Comparison of ENCODE assay signal across 8 cellular contexts in genomic region chr13:31162151-31163008, GRCh38. TPM values are rescaled to one million over a fixed set of nuclear protein-coding genes. Genes with fewer than 3 reads are reported as not detected.
A peak's percentile ranks its signal among the peaks of the same experiment; 100 is the strongest.
DNase-seq lines count a peak whose midpoint lies in the region; ATAC-seq and TF ChIP-seq lines count a peak whose summit lies in the region.

No MANE protein-coding gene starts in this region.

- no peak overlapping the region for H2BK5ac ChIP-seq in trophoblast cell (ENCODE audit: low read depth, low read length, poor library complexity)

- peaks cover 4% of the 10 kb centered on the region for H3K36me3 Mint-ChIP-seq in type B pancreatic cell

- 0% methylated on average over 27 to 34 of the region's 34 CpGs for WGBS in adrenal gland, 4 donors
- 0% methylated on average over 23 to 34 of the region's 34 CpGs for WGBS in heart left ventricle, 4 donors
- no CpG with 5 or more reads among the region's 34 CpGs for WGBS in trophoblast cell (ENCODE audit: extremely low coverage, insufficient coverage, insufficient read length)

- H3K4me3 Mint-ChIP-seq in type B pancreatic cell, result peak overlapping the region; percentile 97

- H3K36me3 ChIP-seq in SU-DHL-6 (ENCODE audit: low read length) (peaks cover 13% of the 10 kb centered on the region), adrenal gland (replicated peaks in 1 of 2) (peaks cover 0 to 6% of the 10 kb centered on the region in 2 donors), heart left ventricle (peaks cover 0 to 11% (median 10%) of the 10 kb centered on the region in 9 donors), trophoblast cell (ENCODE audit: control insufficient read depth in 1 of 2, insufficient read depth in 2 of 2, low read length in 2 of 2) (peaks cover 2 to 3% of the 10 kb centered on the region in 2 experiments)

- no peak overlapping the region for H2BK12ac ChIP-seq in trophoblast cell (ENCODE audit: low read length)

- H3K4me2 ChIP-seq in SU-DHL-6 (ENCODE audit: low read depth, low read length, poor library complexity, severe bottlenecking) (peak overlapping the region; percentile 78), trophoblast cell (ENCODE audit: low read length) (peak overlapping the region; percentile 95)

- intact Hi-C loops in adrenal gland (cut with DNase I), result loop anchor here in 1 of 2 donors (5.0 kb wide), 1 partner anchor 40 kb away; no protein-coding TSS in a partner anchor
- intact Hi-C loops in heart left ventricle (cut with DNase I), result loop anchor here in 4 of 10 donors (2.0 to 5.0 kb wide), 3 partner anchors 36 to 40 kb away; partner anchors contain the start of gene B3GLCT (in 2 of the 4)

- no peak overlapping the region for H3K23ac ChIP-seq in trophoblast cell (ENCODE audit: low read length)

- no peaks in the 10 kb centered on the region for H3K27me3 Mint-ChIP-seq in type B pancreatic cell

- H4K12ac ChIP-seq in trophoblast cell (ENCODE audit: low read depth, low read length), result no peak overlapping the region

- peaks cover 16 to 30% of the 10 kb centered on the region in 2 donors for H3K4me1 ChIP-seq in adrenal gland (replicated peaks in 1 of 2)
- peaks cover 0 to 30% (median 18%) of the 10 kb centered on the region in 12 donors for H3K4me1 ChIP-seq in heart left ventricle
- H3K4me1 ChIP-seq in trophoblast cell (ENCODE audit: control insufficient read depth in 1 of 2, insufficient read depth in 2 of 2, low read length in 2 of 2), result no peaks in the 10 kb centered on the region

- H3K27ac Mint-ChIP-seq in type B pancreatic cell, result peak overlapping the region; percentile 97

- TF ChIP-seq CTCF in GM12875 (IDR thresholded peaks at IDR 0.05; ENCODE audit: borderline replicate concordance, insufficient read depth, low read depth, low read length), result no peak
- TF ChIP-seq CTCF in SU-DHL-6 (IDR thresholded peaks at IDR 0.05; ENCODE audit: insufficient read depth, low read length, poor library complexity, severe bottlenecking), result no peak
- no peak for TF ChIP-seq CTCF in adrenal gland (IDR thresholded peaks at IDR 0.05)
- TF ChIP-seq CTCF in heart left ventricle (IDR thresholded peaks at IDR 0.05), result peak in 1 of 12 donors; percentile 5
- no peak for TF ChIP-seq CTCF in type B pancreatic cell (conservative IDR thresholded peaks at IDR 0.05)

- no peak overlapping the region for H3K14ac ChIP-seq in trophoblast cell (ENCODE audit: low read length)

- no peaks in the 10 kb centered on the region for H3K9me3 Mint-ChIP-seq in type B pancreatic cell

- peak overlapping the region; percentile 66 for H4K8ac ChIP-seq in trophoblast cell (ENCODE audit: low read depth, low read length)

- peak overlapping the region; percentile 42 for H3K4ac ChIP-seq in trophoblast cell (ENCODE audit: low read depth, low read length)

- no peaks in the 10 kb centered on the region for H3K9me2 ChIP-seq in SU-DHL-6 (replicated peaks; ENCODE audit: insufficient read depth, low read length)

- no peak overlapping the region for H2AK5ac ChIP-seq in trophoblast cell (ENCODE audit: low read length)

- H3K27me3 ChIP-seq in SU-DHL-6 (ENCODE audit: low read length), result no peaks in the 10 kb centered on the region
- H3K27me3 ChIP-seq in adrenal gland, result no peaks in the 10 kb centered on the region
- no peaks in the 10 kb centered on the region for H3K27me3 ChIP-seq in heart left ventricle
- no peaks in the 10 kb centered on the region for H3K27me3 ChIP-seq in trophoblast cell (ENCODE audit: insufficient read depth, low read length)

- peak; percentile 80 for ATAC-seq in HG02763 (IDR thresholded peaks at IDR 0.05; ENCODE audit: unreplicated experiment)
- ATAC-seq in heart left ventricle, result peak; percentile 97 to 98 (median 98)

- H4K91ac ChIP-seq in trophoblast cell (ENCODE audit: low read depth, low read length), result peak overlapping the region; percentile 10

- H2BK120ac ChIP-seq in trophoblast cell (ENCODE audit: insufficient read depth, low read length, poor library complexity), result no peak overlapping the region

- H3K4me1 Mint-ChIP-seq in type B pancreatic cell (ENCODE audit: unreplicated experiment), result peaks cover 23% of the 10 kb centered on the region

- no peak overlapping the region for H3K18ac ChIP-seq in trophoblast cell (ENCODE audit: low read length)

- H3K79me1 ChIP-seq in trophoblast cell (ENCODE audit: low read length), result peaks cover 7% of the 10 kb centered on the region

- TF ChIP-seq POLR2A in adrenal gland (IDR thresholded peaks at IDR 0.05) (peak in 1 of 2 donors; percentile 57), heart left ventricle (IDR thresholded peaks at IDR 0.05) (peak in 1 of 2 donors; percentile 51)

- H2AFZ ChIP-seq in SU-DHL-6 (ENCODE audit: low read depth, low read length, severe bottlenecking), result peak overlapping the region; percentile 76
- H2AFZ ChIP-seq in trophoblast cell (ENCODE audit: insufficient read depth, low read length, poor library complexity), result peak overlapping the region; percentile 53

- peak overlapping the region; percentile 89 for H3K9ac ChIP-seq in SU-DHL-6 (ENCODE audit: low read length)
- H3K9ac ChIP-seq in trophoblast cell (ENCODE audit: low read length), result peak overlapping the region; percentile 81

- H3K9me3 ChIP-seq in SU-DHL-6 (ENCODE audit: insufficient read depth, low read length), result no peaks in the 10 kb centered on the region
- H3K9me3 ChIP-seq in adrenal gland (replicated peaks in 1 of 3), result no peaks in the 10 kb centered on the region
- H3K9me3 ChIP-seq in heart left ventricle, result no peaks in the 10 kb centered on the region
- H3K9me3 ChIP-seq in trophoblast cell (ENCODE audit: insufficient read depth, low read depth, low read length), result no peaks in the 10 kb centered on the region

- DNase-seq in NCI-H1417 (lab: John Stamatoyannopoulos, UW) (peak; percentile 90 to 98 (median 95)), adrenal gland (peak; percentile 96 to 99 (median 99)), heart left ventricle (peak; percentile 95 to 98 (median 97)), trophoblast cell (peak; percentile 95), type B pancreatic cell (ENCODE audit: extremely low spot score, unreplicated experiment) (peak; percentile 95)

- peak overlapping the region; percentile 36 for H3K27ac ChIP-seq in SU-DHL-6 (ENCODE audit: low read depth, low read length)
- peak overlapping the region; percentile 40 to 100 (median 88) for H3K27ac ChIP-seq in adrenal gland
- H3K27ac ChIP-seq in heart left ventricle, result peak overlapping the region in 11 of 12 donors; percentile 77 to 97 (median 92)
- H3K27ac ChIP-seq in trophoblast cell (ENCODE audit: low read depth, low read length), result peak overlapping the region; percentile 38

- H3K79me2 ChIP-seq in SU-DHL-6 (ENCODE audit: insufficient read depth, low read length) (peaks cover 43% of the 10 kb centered on the region), trophoblast cell (ENCODE audit: control insufficient read depth, insufficient read depth, low read length, poor library complexity) (peaks cover 9% of the 10 kb centered on the region)

- peak overlapping the region; percentile 94 for H3K4me3 ChIP-seq in GM12875 (ENCODE audit: low read depth, low read length)
- H3K4me3 ChIP-seq in SU-DHL-6 (ENCODE audit: insufficient read depth, low read length, poor library complexity, severe bottlenecking), result peak overlapping the region; percentile 85
- peak overlapping the region; percentile 56 to 99 (median 84) for H3K4me3 ChIP-seq in adrenal gland
- H3K4me3 ChIP-seq in heart left ventricle, result peak overlapping the region; percentile 62 to 93 (median 87)
- peak overlapping the region; percentile 78 for H3K4me3 ChIP-seq in trophoblast cell (ENCODE audit: low read depth, low read length)

- H3F3A ChIP-seq in SU-DHL-6 (ENCODE audit: insufficient read depth), result no peaks in the 10 kb centered on the region

- peaks cover 3% of the 10 kb centered on the region; the same call in 1 of the 2 replicates for H4K20me1 ChIP-seq in SU-DHL-6 (ENCODE audit: low read depth, low read length)

RNA-seq across cellular contexts. Expression of gene HSPH1, which starts 0.7 kb away (rescaled TPM):
- 100 to 1,000 TPM in 1 of 8 donors, 10 to 100 TPM in 7; 19.8 to 103 (median 48.2) TPM for total RNA-seq in adrenal gland
- polyA plus RNA-seq in adrenal gland, result 100 to 1,000 TPM in 1 of 3 donors, 10 to 100 TPM in 2; 39.2 to 122 (median 44.7) TPM
- 10 to 100 TPM; 24.6 to 88.1 (median 44.5) TPM for total RNA-seq in heart left ventricle
- polyA plus RNA-seq in heart left ventricle, result 10 to 100 TPM; 32.5 to 55.3 TPM
- polyA plus RNA-seq in trophoblast cell (2013), result 82.9 and 87.6 TPM in 2 replicates
- 116 and 176 TPM in 2 replicates for total RNA-seq in type B pancreatic cell (ENCODE audit: low replicate concordance)

RNA-seq across cellular contexts. Expression of gene B3GLCT, which starts 37.4 kb away (rescaled TPM):
- total RNA-seq in adrenal gland (1 to 10 TPM; 2.2 to 6.4 (median 3.9) TPM), heart left ventricle (10 to 100 TPM in 8 of 9 donors, 1 to 10 TPM in 1; 9.5 to 27.2 (median 20.9) TPM), type B pancreatic cell (ENCODE audit: low replicate concordance) (2.3 and 16.5 TPM in 2 replicates)
- polyA plus RNA-seq in adrenal gland (1 to 10 TPM; 1.9 to 2.3 (median 2.0) TPM), heart left ventricle (1 to 10 TPM; 5.5 to 5.7 TPM)
- polyA plus RNA-seq in trophoblast cell (2013), result 6.2 and 6.3 TPM in 2 replicates

Comparison
In these comparisons a context has a peak if more than half of its experiments do, and no peak if none do; other contexts are left out.
1. Peak in every context shown above with its lines: DNase-seq, ATAC-seq, H3K4me3 ChIP-seq and H3K27ac ChIP-seq.
2. H3K27ac ChIP-seq: peak in every context shown above with its lines; median percentile 92 in heart left ventricle; 88 in adrenal gland; 38 in trophoblast cell; 36 in SU-DHL-6.